2 cellular contexts compared by ENCODE assay signal in the genomic region with DNA sequence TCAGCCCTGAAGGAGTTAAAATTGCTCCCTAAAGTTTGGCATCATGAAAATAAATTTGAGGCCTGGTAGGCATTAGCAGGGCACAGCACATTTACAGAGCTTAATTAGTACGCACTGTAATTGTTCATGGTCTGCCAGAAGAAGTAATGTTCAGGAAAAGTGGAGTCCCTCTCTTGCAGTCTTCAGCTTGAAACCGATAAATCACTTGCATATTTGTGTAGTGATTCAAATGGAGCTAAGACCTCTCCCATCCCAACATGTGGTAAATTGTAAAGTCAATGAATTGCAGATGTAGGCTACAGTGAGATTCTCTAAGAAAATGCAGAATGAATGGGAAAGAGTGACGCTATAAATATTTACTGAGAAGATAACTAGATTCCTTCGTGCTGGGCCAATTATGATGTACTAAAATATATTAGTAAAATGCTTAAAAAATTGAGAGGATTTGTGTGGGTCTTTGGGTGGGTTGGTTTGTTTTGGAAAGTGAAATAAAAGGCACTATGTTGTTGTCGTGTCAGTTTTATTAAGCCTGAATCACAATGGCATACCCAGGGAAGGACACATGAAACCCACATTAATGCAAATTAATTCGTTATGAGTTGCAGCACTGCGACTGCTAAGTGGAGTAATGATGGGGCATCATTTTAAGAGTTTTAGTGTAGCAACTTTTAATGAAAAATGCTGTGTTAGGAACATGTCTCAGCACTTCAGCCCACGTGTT.
TF ChIP-seq lines count a peak whose summit lies in the region.

No MANE protein-coding gene starts in this region.

TF ChIP-seq in H1, 55 proteins besides CTCF, POLR2A, EP300 and RAD21 (continues in another document):
- TF ChIP-seq BCL11A (IDR thresholded peaks at IDR 0.05; ENCODE audit: low read depth in 2 of 2, low read length in 2 of 2) (no peak), GTF2F1 (IDR thresholded peaks at IDR 0.05; ENCODE audit: borderline replicate concordance, low read depth, low read length) (no peak), RNF2 (IDR thresholded peaks at IDR 0.05; ENCODE audit: borderline replicate concordance, low read depth, low read length, missing control alignments, poor library complexity, severe bottlenecking) (no peak), RBBP5 (IDR thresholded peaks at IDR 0.05; ENCODE audit: borderline replicate concordance, low read depth, low read length) (no peak), YY1 (IDR thresholded peaks at IDR 0.05; ENCODE audit: low read depth, low read length) (no peak), ASH2L (IDR thresholded peaks at IDR 0.05; ENCODE audit: low read length) (no peak), TBP (IDR thresholded peaks at IDR 0.05; ENCODE audit: low read depth, low read length) (no peak), SP4 (IDR thresholded peaks at IDR 0.05; ENCODE audit: low read length) (no peak), KDM5A (IDR thresholded peaks at IDR 0.05; ENCODE audit: low read length) (no peak), JUND (IDR thresholded peaks at IDR 0.05; ENCODE audit: low read length) (no peak), JUN (IDR thresholded peaks at IDR 0.05; ENCODE audit: low read depth, low read length) (no peak), HDAC2 (IDR thresholded peaks at IDR 0.05; ENCODE audit: borderline replicate concordance in 1 of 2, low read depth in 2 of 2, low read length in 2 of 2) (0 out of 4 replicates have a peak, but pooled peaks of 1 of the 2 experiments have one; percentile 6), SP2 (IDR thresholded peaks at IDR 0.05; ENCODE audit: low read length) (no peak), BRCA1 (IDR thresholded peaks at IDR 0.05; ENCODE audit: low read depth, low read length) (no peak), TAF1 (IDR thresholded peaks at IDR 0.05; ENCODE audit: low read depth, low read length) (no peak), RFX5 (IDR thresholded peaks at IDR 0.05; ENCODE audit: borderline replicate concordance, low read depth, low read length) (no peak), TEAD4 (IDR thresholded peaks at IDR 0.05; ENCODE audit: low read depth, low read length) (0 out of 2 replicates have a peak, but pooled peaks have one; percentile 37), HDAC6 (IDR thresholded peaks at IDR 0.05; ENCODE audit: low read depth, low read length) (no peak)
- TF ChIP-seq, protein P1, sequence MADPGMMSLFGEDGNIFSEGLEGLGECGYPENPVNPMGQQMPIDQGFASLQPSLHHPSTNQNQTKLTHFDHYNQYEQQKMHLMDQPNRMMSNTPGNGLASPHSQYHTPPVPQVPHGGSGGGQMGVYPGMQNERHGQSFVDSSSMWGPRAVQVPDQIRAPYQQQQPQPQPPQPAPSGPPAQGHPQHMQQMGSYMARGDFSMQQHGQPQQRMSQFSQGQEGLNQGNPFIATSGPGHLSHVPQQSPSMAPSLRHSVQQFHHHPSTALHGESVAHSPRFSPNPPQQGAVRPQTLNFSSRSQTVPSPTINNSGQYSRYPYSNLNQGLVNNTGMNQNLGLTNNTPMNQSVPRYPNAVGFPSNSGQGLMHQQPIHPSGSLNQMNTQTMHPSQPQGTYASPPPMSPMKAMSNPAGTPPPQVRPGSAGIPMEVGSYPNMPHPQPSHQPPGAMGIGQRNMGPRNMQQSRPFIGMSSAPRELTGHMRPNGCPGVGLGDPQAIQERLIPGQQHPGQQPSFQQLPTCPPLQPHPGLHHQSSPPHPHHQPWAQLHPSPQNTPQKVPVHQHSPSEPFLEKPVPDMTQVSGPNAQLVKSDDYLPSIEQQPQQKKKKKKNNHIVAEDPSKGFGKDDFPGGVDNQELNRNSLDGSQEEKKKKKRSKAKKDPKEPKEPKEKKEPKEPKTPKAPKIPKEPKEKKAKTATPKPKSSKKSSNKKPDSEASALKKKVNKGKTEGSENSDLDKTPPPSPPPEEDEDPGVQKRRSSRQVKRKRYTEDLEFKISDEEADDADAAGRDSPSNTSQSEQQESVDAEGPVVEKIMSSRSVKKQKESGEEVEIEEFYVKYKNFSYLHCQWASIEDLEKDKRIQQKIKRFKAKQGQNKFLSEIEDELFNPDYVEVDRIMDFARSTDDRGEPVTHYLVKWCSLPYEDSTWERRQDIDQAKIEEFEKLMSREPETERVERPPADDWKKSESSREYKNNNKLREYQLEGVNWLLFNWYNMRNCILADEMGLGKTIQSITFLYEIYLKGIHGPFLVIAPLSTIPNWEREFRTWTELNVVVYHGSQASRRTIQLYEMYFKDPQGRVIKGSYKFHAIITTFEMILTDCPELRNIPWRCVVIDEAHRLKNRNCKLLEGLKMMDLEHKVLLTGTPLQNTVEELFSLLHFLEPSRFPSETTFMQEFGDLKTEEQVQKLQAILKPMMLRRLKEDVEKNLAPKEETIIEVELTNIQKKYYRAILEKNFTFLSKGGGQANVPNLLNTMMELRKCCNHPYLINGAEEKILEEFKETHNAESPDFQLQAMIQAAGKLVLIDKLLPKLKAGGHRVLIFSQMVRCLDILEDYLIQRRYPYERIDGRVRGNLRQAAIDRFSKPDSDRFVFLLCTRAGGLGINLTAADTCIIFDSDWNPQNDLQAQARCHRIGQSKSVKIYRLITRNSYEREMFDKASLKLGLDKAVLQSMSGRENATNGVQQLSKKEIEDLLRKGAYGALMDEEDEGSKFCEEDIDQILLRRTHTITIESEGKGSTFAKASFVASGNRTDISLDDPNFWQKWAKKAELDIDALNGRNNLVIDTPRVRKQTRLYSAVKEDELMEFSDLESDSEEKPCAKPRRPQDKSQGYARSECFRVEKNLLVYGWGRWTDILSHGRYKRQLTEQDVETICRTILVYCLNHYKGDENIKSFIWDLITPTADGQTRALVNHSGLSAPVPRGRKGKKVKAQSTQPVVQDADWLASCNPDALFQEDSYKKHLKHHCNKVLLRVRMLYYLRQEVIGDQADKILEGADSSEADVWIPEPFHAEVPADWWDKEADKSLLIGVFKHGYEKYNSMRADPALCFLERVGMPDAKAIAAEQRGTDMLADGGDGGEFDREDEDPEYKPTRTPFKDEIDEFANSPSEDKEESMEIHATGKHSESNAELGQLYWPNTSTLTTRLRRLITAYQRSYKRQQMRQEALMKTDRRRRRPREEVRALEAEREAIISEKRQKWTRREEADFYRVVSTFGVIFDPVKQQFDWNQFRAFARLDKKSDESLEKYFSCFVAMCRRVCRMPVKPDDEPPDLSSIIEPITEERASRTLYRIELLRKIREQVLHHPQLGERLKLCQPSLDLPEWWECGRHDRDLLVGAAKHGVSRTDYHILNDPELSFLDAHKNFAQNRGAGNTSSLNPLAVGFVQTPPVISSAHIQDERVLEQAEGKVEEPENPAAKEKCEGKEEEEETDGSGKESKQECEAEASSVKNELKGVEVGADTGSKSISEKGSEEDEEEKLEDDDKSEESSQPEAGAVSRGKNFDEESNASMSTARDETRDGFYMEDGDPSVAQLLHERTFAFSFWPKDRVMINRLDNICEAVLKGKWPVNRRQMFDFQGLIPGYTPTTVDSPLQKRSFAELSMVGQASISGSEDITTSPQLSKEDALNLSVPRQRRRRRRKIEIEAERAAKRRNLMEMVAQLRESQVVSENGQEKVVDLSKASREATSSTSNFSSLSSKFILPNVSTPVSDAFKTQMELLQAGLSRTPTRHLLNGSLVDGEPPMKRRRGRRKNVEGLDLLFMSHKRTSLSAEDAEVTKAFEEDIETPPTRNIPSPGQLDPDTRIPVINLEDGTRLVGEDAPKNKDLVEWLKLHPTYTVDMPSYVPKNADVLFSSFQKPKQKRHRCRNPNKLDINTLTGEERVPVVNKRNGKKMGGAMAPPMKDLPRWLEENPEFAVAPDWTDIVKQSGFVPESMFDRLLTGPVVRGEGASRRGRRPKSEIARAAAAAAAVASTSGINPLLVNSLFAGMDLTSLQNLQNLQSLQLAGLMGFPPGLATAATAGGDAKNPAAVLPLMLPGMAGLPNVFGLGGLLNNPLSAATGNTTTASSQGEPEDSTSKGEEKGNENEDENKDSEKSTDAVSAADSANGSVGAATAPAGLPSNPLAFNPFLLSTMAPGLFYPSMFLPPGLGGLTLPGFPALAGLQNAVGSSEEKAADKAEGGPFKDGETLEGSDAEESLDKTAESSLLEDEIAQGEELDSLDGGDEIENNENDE (IDR thresholded peaks at IDR 0.05; ENCODE audit: insufficient replicate concordance, low read length), result peak; percentile 38

TF ChIP-seq in HepG2, 621 proteins besides CTCF, POLR2A, EP300 and RAD21:
- TF ChIP-seq, protein P2, sequence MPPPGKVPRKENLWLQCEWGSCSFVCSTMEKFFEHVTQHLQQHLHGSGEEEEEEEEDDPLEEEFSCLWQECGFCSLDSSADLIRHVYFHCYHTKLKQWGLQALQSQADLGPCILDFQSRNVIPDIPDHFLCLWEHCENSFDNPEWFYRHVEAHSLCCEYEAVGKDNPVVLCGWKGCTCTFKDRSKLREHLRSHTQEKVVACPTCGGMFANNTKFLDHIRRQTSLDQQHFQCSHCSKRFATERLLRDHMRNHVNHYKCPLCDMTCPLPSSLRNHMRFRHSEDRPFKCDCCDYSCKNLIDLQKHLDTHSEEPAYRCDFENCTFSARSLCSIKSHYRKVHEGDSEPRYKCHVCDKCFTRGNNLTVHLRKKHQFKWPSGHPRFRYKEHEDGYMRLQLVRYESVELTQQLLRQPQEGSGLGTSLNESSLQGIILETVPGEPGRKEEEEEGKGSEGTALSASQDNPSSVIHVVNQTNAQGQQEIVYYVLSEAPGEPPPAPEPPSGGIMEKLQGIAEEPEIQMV (CRISPR knock-in tag; IDR thresholded peaks at IDR 0.05; ENCODE audit: low read depth), result no peak
- no peak for TF ChIP-seq ETV5 (CRISPR knock-in tag; IDR thresholded peaks at IDR 0.05; ENCODE audit: borderline replicate concordance)
- TF ChIP-seq MAF1 (CRISPR knock-in tag; IDR thresholded peaks at IDR 0.05; ENCODE audit: borderline replicate concordance), result no peak
- TF ChIP-seq, protein P3, sequence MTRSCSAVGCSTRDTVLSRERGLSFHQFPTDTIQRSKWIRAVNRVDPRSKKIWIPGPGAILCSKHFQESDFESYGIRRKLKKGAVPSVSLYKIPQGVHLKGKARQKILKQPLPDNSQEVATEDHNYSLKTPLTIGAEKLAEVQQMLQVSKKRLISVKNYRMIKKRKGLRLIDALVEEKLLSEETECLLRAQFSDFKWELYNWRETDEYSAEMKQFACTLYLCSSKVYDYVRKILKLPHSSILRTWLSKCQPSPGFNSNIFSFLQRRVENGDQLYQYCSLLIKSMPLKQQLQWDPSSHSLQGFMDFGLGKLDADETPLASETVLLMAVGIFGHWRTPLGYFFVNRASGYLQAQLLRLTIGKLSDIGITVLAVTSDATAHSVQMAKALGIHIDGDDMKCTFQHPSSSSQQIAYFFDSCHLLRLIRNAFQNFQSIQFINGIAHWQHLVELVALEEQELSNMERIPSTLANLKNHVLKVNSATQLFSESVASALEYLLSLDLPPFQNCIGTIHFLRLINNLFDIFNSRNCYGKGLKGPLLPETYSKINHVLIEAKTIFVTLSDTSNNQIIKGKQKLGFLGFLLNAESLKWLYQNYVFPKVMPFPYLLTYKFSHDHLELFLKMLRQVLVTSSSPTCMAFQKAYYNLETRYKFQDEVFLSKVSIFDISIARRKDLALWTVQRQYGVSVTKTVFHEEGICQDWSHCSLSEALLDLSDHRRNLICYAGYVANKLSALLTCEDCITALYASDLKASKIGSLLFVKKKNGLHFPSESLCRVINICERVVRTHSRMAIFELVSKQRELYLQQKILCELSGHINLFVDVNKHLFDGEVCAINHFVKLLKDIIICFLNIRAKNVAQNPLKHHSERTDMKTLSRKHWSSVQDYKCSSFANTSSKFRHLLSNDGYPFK (CRISPR knock-in tag; IDR thresholded peaks at IDR 0.05; ENCODE audit: borderline replicate concordance), result no peak
TF ChIP-seq in HepG2: peak in this region for 0.
